ENCODE assay signal across 19 cellular contexts in the genomic region with DNA sequence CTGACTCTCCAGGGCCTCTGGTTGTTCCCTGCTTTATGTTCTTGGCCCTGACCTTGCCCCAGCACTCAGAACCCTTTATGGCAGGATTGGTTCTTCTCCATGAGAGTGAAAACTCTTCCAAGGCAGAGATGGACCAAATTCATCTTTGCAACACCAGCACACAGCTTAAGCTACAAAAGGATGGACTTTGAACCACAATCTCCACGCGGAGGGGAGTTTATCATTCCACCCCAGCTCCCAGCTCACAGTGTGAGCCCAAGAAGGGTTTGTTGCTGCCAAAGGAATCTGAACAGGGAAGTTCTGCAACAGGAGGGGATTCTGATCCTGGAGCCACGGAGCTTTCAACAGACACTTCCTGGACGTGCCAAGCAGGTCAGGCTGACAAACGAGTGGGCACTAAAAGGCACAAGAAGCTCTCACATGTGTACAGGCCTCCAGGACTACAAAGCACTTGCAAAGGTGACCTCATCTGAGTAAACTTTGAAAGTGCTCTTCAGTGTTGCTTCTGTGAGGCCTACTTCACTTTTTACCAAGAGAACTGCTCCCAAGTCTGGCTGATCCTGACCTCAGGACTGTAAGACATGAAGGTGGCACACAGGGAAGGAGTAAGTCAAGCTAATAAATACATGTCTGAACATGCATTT. TPM values are rescaled to one million over a fixed set of nuclear protein-coding genes. Genes with fewer than 3 reads are reported as not detected.
DNase-seq lines count a peak whose midpoint lies in the region; ATAC-seq and TF ChIP-seq lines count a peak whose summit lies in the region.
"Had no signal": no experiment of that assay in that cellular context is flagged by ENCODE, and none has a peak within 500 bp of the region (broad histone marks: within the 10 kb centered on the region; RNA-seq: fewer than 3 reads in every experiment).

No MANE protein-coding gene starts in this region.

- no peak overlapping the region for H2BK5ac ChIP-seq in H9 (ENCODE audit: insufficient read length, low read length)

- no peaks in the 10 kb centered on the region for H3K79me1 ChIP-seq in H9 (ENCODE audit: insufficient read depth, low read depth, low read length, poor library complexity, severe bottlenecking)

- H4K5ac ChIP-seq in H9 (ENCODE audit: insufficient read length, low read depth, low read length): no peak overlapping the region

- H3K4ac ChIP-seq in H9 (ENCODE audit: low read depth, low read length): no peak overlapping the region

- no peak overlapping the region for H3K4me3 ChIP-seq in neural progenitor cell
- H3K4me3 ChIP-seq: BLaER1, esophagus muscularis mucosa, vagina had no signal

- intact Hi-C loops in left cardiac atrium (cut with DNase I): no loop called here

- H3K9me3 ChIP-seq in neural progenitor cell (ENCODE audit: low read depth): no peaks in the 10 kb centered on the region
- H3K9me3 ChIP-seq in H9 (ENCODE audit: control insufficient read depth, low read depth, low read length): no peaks in the 10 kb centered on the region
- H3K9me3 ChIP-seq: BLaER1, esophagus muscularis mucosa, vagina had no signal

- H4K91ac ChIP-seq in H9 (ENCODE audit: insufficient read length, low read depth, low read length): no peak overlapping the region

- peak; percentile 54 to 70 for ATAC-seq in left cardiac atrium
- no peak for ATAC-seq in HG03159 (IDR thresholded peaks at IDR 0.05; ENCODE audit: unreplicated experiment)
- ATAC-seq: sciatic nerve, SK-N-SH treated with all-trans-retinoic acid at 6 μM for 48 hours had no signal

- H2BK120ac ChIP-seq in H9 (ENCODE audit: low read depth, low read length, poor library complexity, severe bottlenecking): no peak overlapping the region

- TF ChIP-seq CTCF in neural progenitor cell (IDR thresholded peaks at IDR 0.05) (no peak), H9 (conservative IDR thresholded peaks at IDR 0.05) (no peak)

- H2BK20ac ChIP-seq in H9 (ENCODE audit: low read depth, low read length, poor library complexity, severe bottlenecking): no peak overlapping the region

- H3K4me2 ChIP-seq in neural progenitor cell: no peak overlapping the region
- H3K4me2 ChIP-seq in H9 (ENCODE audit: insufficient read depth, insufficient read length, low read length): no peak overlapping the region
- H3K4me2 ChIP-seq: BLaER1 had no signal

- no peaks in the 10 kb centered on the region for H3K23me2 ChIP-seq in H9 (ENCODE audit: insufficient read length, low read depth, low read length, poor library complexity, severe bottlenecking)

- H3K36me3 Mint-ChIP-seq in neural progenitor cell (no peaks in the 10 kb centered on the region), H9 (ENCODE audit: insufficient read depth in 1 of 3, low read depth in 3 of 3) (no peaks in the 10 kb centered on the region)

- no peak overlapping the region for H3K27ac Mint-ChIP-seq in neural progenitor cell
- H3K27ac Mint-ChIP-seq in H9: no peak overlapping the region

- peaks cover 6% of the 10 kb centered on the region for H3K27me3 Mint-ChIP-seq in neural progenitor cell (ENCODE audit: insufficient read depth, low read depth)
- H3K27me3 Mint-ChIP-seq in H9 (ENCODE audit: low read depth): no peaks in the 10 kb centered on the region

- H3K18ac ChIP-seq in H9 (ENCODE audit: insufficient read length, low read depth, low read length): no peak overlapping the region

- H4K8ac ChIP-seq in H9 (replicated peaks; ENCODE audit: insufficient read length, low read depth, low read length): no peak overlapping the region

- no peak overlapping the region for H2BK12ac ChIP-seq in H9 (ENCODE audit: insufficient read length, low read depth, low read length)

- H3K79me2 ChIP-seq in neural progenitor cell (ENCODE audit: low read depth) (no peaks in the 10 kb centered on the region), H9 (ENCODE audit: insufficient read depth, low read length) (no peaks in the 10 kb centered on the region)

- H3K4me1 ChIP-seq in neural progenitor cell (no peaks in the 10 kb centered on the region), H9 (ENCODE audit: insufficient read depth, low read length) (no peaks in the 10 kb centered on the region)
- H3K4me1 ChIP-seq: BLaER1, vagina had no signal

- H4K20me1 ChIP-seq in neural progenitor cell (ENCODE audit: low read depth): no peaks in the 10 kb centered on the region
- peaks cover 2% of the 10 kb centered on the region for H4K20me1 ChIP-seq in H9 (ENCODE audit: control insufficient read depth, insufficient read depth, insufficient read length)

- no peak overlapping the region for H3K56ac ChIP-seq in H9 (ENCODE audit: insufficient read length, low read depth, low read length)

- H2AK5ac ChIP-seq in H9 (ENCODE audit: insufficient read length, low read length): no peak overlapping the region

- H3K27ac ChIP-seq in neural progenitor cell (no peak overlapping the region), H9 (ENCODE audit: insufficient read length, low read depth, low read length) (no peak overlapping the region)
- H3K27ac ChIP-seq: BLaER1, esophagus muscularis mucosa, vagina had no signal

- no peak overlapping the region for H3T11ph ChIP-seq in H9 (ENCODE audit: low read length)

- DNase-seq in DMS79 treated with DMSO at 0.1 percent for 48 hours (lab: John Stamatoyannopoulos, UW) (peak; percentile 80), NCI-H2196 treated with DMSO at 0.1 percent for 48 hours (lab: John Stamatoyannopoulos, UW; ENCODE audit: unreplicated experiment) (peak; percentile 27), left cardiac atrium (no peak), neural progenitor cell (ENCODE audit: low spot score) (no peak), ACHN (no peak), D341Med (ENCODE audit: low spot score) (no peak), H9 (no peak)
- DNase-seq: activated effector memory CD4-positive, alpha-beta T cell treated with anti-CD3 and anti-CD28 coated beads, Interleukin-2, amount 50 U/mL, for 16 hours; head of caudate nucleus; NCI-H2227 treated with DMSO at 0.1 percent for 48 hours; OCI-M1; stimulated activated CD4-positive, alpha-beta T cell treated with anti-CD3 and anti-CD28 coated beads, Interleukin-2, amount 100 ng/mL, for 48 hours had no signal

- H3F3A ChIP-seq in neural progenitor cell (ENCODE audit: low read depth): no peaks in the 10 kb centered on the region

- H3K23ac ChIP-seq in H9 (ENCODE audit: insufficient read length, low read depth, low read length): no peak overlapping the region

- H3K27me3 ChIP-seq in neural progenitor cell (no peaks in the 10 kb centered on the region), H9 (ENCODE audit: insufficient read depth, low read length) (no peaks in the 10 kb centered on the region)
- H3K27me3 ChIP-seq: BLaER1, esophagus muscularis mucosa, vagina had no signal

- H3K9me3 Mint-ChIP-seq in neural progenitor cell: no peaks in the 10 kb centered on the region
- no peaks in the 10 kb centered on the region; a peak in 1 of 5 replicates for H3K9me3 Mint-ChIP-seq in H9

- H3K14ac ChIP-seq in H9 (ENCODE audit: insufficient read depth, low read length): no peak overlapping the region

- no peak overlapping the region for H2BK15ac ChIP-seq in H9 (ENCODE audit: low read depth, low read length)

- H3K4me3 Mint-ChIP-seq in neural progenitor cell: no peak overlapping the region
- no peak overlapping the region for H3K4me3 Mint-ChIP-seq in H9

- WGBS in H9 (ENCODE audit: extremely low coverage, insufficient read length, low lambda C conversion rate): no CpG with 5 or more reads among the region's 5 CpGs

- H3K36me3 ChIP-seq in neural progenitor cell: no peaks in the 10 kb centered on the region

- H3K4me1 Mint-ChIP-seq in neural progenitor cell: no peaks in the 10 kb centered on the region
- H3K4me1 Mint-ChIP-seq in H9: no peaks in the 10 kb centered on the region

- H3K9ac ChIP-seq in neural progenitor cell (peak overlapping the region; percentile 42), H9 (ENCODE audit: extremely low read depth, insufficient read length, low read length) (no peak overlapping the region)
- H3K9ac ChIP-seq: BLaER1 had no signal

- in situ Hi-C loops in ACHN (cut with HindIII; ENCODE audit: low pct_ligation_motif_present, low pct_unique_long_range_greater_than_20kb, low sequenced_read_pairs): no loop called here

- H2AFZ ChIP-seq in neural progenitor cell (replicated peaks): no peak overlapping the region
- no peak overlapping the region for H2AFZ ChIP-seq in H9 (ENCODE audit: low read length)

RNA-seq across cellular contexts. Expression of gene FITM2, which starts 8.9 kb away (rescaled TPM):
- 100 to 1,000 TPM in 1 of 2 donors, 10 to 100 TPM in 1; 97.7 to 124 TPM for total RNA-seq in left cardiac atrium
- 1.4 and 1.9 TPM in 2 replicates for total RNA-seq in neural progenitor cell (ENCODE audit: low replicate concordance)
- 1.7 TPM in 2 replicates for total RNA-seq in H9 (2021)

RNA-seq across cellular contexts. Expression of gene R3HDML, which starts 34.7 kb away (rescaled TPM):
- not detected for total RNA-seq in left cardiac atrium
- total RNA-seq in neural progenitor cell (ENCODE audit: low replicate concordance): not detected in 2 replicates
- not detected in 2 replicates for total RNA-seq in H9 (2021)
- total RNA-seq: esophagus muscularis mucosa, H1, sciatic nerve, vagina had no signal

RNA-seq across cellular contexts. Expression of gene HNF4A, which starts 53.4 kb away (rescaled TPM):
- not detected for total RNA-seq in left cardiac atrium
- 0.68 and 1.6 TPM in 2 replicates for total RNA-seq in neural progenitor cell (ENCODE audit: low replicate concordance)
- total RNA-seq in H9 (2021): 0.04 TPM in 1 of 2 replicates, not detected in the other
- total RNA-seq: H1, sciatic nerve, vagina had no signal

RNA-seq across cellular contexts. Expression of gene GDAP1L1, which starts 55.0 kb away (rescaled TPM):
- total RNA-seq in left cardiac atrium (under 1 TPM; 0.21 to 0.50 TPM), neural progenitor cell (ENCODE audit: low replicate concordance) (0.26 and 1.3 TPM in 2 replicates), H9 (2021) (5.9 and 6.8 TPM in 2 replicates)
- total RNA-seq: sciatic nerve, vagina had no signal

Comparison
In these comparisons a context has a peak if more than half of its experiments do, and no peak if none do; other contexts are left out.
1. DNase-seq: peak in DMS79 treated with DMSO at 0.1 percent for 48 hours (single experiment) and NCI-H2196 treated with DMSO at 0.1 percent for 48 hours (single experiment); none in left cardiac atrium (single experiment), neural progenitor cell (single experiment), ACHN (single experiment), D341Med (single experiment) and H9 (single experiment).
2. RNA of gene FITM2, which starts 8.9 kb away (total RNA-seq): 97.7 to 124 TPM in left cardiac atrium; 1.7 TPM in H9 and 1.4 to 1.9 TPM in neural progenitor cell; every median in the first group is over 10 times any median in the second.